8 cellular contexts compared by ENCODE assay signal in genomic region chr3:170410428-170411029, GRCh38. TPM values are rescaled to one million over a fixed set of nuclear protein-coding genes. Genes with fewer than 3 reads are reported as not detected.
A peak's percentile ranks its signal among the peaks of the same experiment; 100 is the strongest.
DNase-seq lines count a peak whose midpoint lies in the region; ATAC-seq and TF ChIP-seq lines count a peak whose summit lies in the region.

No MANE protein-coding gene starts in this region.

- H3K79me2 ChIP-seq in hepatocyte: no peaks in the 10 kb centered on the region

- no peaks in the 10 kb centered on the region for H3K9me2 ChIP-seq in hepatocyte (replicated peaks; ENCODE audit: insufficient read depth)

- 70% methylated on average over 4 of the region's 4 CpGs for WGBS in hepatocyte (ENCODE audit: low lambda C conversion rate, missing lambda C conversion rate)

- H3K27ac Mint-ChIP-seq in HFFc6: no peak overlapping the region; the same call in 1 of the 2 replicates

- H3K4me3 Mint-ChIP-seq in HFFc6: no peak overlapping the region

- in situ Hi-C loops in SK-MEL-5 (cut with HindIII; ENCODE audit: low pct_unique_long_range_greater_than_20kb, low sequenced_read_pairs): no loop called here

- no peak overlapping the region for H2AFZ ChIP-seq in hepatocyte

- H3K27me3 ChIP-seq in hepatocyte: no peaks in the 10 kb centered on the region

- peaks cover 35% of the 10 kb centered on the region for H3K4me1 Mint-ChIP-seq in HFFc6 (ENCODE audit: low read depth)

- no peak overlapping the region for H3K4me2 ChIP-seq in hepatocyte

- no peaks in the 10 kb centered on the region for H3K27me3 Mint-ChIP-seq in HFFc6 (ENCODE audit: insufficient read depth)

- H3K9me3 ChIP-seq in hepatocyte (ENCODE audit: low read depth): no peaks in the 10 kb centered on the region

- ATAC-seq in HG02852 (IDR thresholded peaks at IDR 0.05; ENCODE audit: unreplicated experiment): no peak

- no peaks in the 10 kb centered on the region for H3K4me1 ChIP-seq in hepatocyte (ENCODE audit: insufficient read depth)

- no peaks in the 10 kb centered on the region for H3K9me3 Mint-ChIP-seq in HFFc6

- H4K20me1 ChIP-seq in hepatocyte (ENCODE audit: insufficient read depth, poor library complexity, severe bottlenecking): no peaks in the 10 kb centered on the region

- DNase-seq in AML-193 (lab: John Stamatoyannopoulos, UW): peak; percentile 39 to 43
- no peak for DNase-seq in HFFc6
- DNase-seq in SK-MEL-5 (ENCODE audit: low read depth, low spot score): peak; percentile 66
- peak; percentile 17 for DNase-seq in hepatocyte (ENCODE audit: low spot score)
- DNase-seq in stimulated activated CD4-positive, alpha-beta T cell treated with anti-CD3 and anti-CD28 coated beads, Interleukin-1b, Interleukin-23, amount 100 ng/mL, for 48 hours: no peak
- DNase-seq in D341Med (ENCODE audit: low spot score): no peak
- DNase-seq in NCI-H1436 treated with DMSO at 0.1 percent for 48 hours (lab: John Stamatoyannopoulos, UW): no peak

- H3K27ac ChIP-seq in hepatocyte: no peak overlapping the region

- no peak overlapping the region for H3K4me3 ChIP-seq in hepatocyte

- H3K36me3 Mint-ChIP-seq in HFFc6 (ENCODE audit: low read depth): no peaks in the 10 kb centered on the region

- no peaks in the 10 kb centered on the region for H3K36me3 ChIP-seq in hepatocyte (replicated peaks; ENCODE audit: insufficient read depth, low read depth)

- TF ChIP-seq CTCF in HFFc6 (IDR thresholded peaks at IDR 0.05) (peak; percentile 78), hepatocyte (IDR thresholded peaks at IDR 0.05; ENCODE audit: poor library complexity) (peak; percentile 65)

RNA-seq across cellular contexts. Expression of gene CLDN11, which starts 8.1 kb away (rescaled TPM):
- 10 to 100 TPM in 4 of 6 experiments, 1 to 10 TPM in 2; 3.3 to 77.5 (median 66.7) TPM for total RNA-seq in HFFc6 (2021; fragmentation: NEBNext Ultra II Directional; extraction: Animal tissue kit (Norgen Biotek cat#: 25700))
- total RNA-seq in SK-MEL-5 (2014; rRNA removed; shearing (Covaris generic)): not detected in 2 replicates
- 0.25 and 0.32 TPM in 2 replicates for polyA plus RNA-seq in SK-MEL-5 (2015; cell fraction: cytosol; rRNA removed)
- 0.19 and 0.80 TPM in 2 replicates for polyA plus RNA-seq in SK-MEL-5 (2015; cell fraction: nucleus; rRNA removed)
- total RNA-seq in hepatocyte: 21.9 and 29.5 TPM in 2 replicates
- polyA plus RNA-seq in hepatocyte: 6.1 and 7.7 TPM in 2 replicates

RNA-seq across cellular contexts. Expression of gene SKIL, which starts 53.0 kb away (rescaled TPM):
- 10 to 100 TPM; 44.6 to 61.3 (median 49.9) TPM for total RNA-seq in HFFc6 (2021; fragmentation: NEBNext Ultra II Directional; extraction: Animal tissue kit (Norgen Biotek cat#: 25700))
- 18.5 and 21.3 TPM in 2 replicates for total RNA-seq in SK-MEL-5 (2014; rRNA removed; shearing (Covaris generic))
- 5.6 and 9.3 TPM in 2 replicates for polyA plus RNA-seq in SK-MEL-5 (2015; cell fraction: cytosol; rRNA removed)
- polyA plus RNA-seq in SK-MEL-5 (2015; cell fraction: nucleus; rRNA removed): 13.1 and 16.1 TPM in 2 replicates
- 79.3 and 87.5 TPM in 2 replicates for total RNA-seq in hepatocyte
- 28.3 and 28.9 TPM in 2 replicates for polyA plus RNA-seq in hepatocyte

Comparison
In these comparisons a context has a peak if more than half of its experiments do, and no peak if none do; other contexts are left out.
1. DNase-seq: peak in AML-193 (2 of 2), SK-MEL-5 (single experiment) and hepatocyte (single experiment); none in HFFc6 (single experiment), stimulated activated CD4-positive, alpha-beta T cell treated with anti-CD3 and anti-CD28 coated beads, Interleukin-1b, Interleukin-23, amount 100 ng/mL, for 48 hours (single experiment), D341Med (single experiment) and NCI-H1436 treated with DMSO at 0.1 percent for 48 hours (single experiment).